ENCODE assay signal across 18 cellular contexts in the genomic region with DNA sequence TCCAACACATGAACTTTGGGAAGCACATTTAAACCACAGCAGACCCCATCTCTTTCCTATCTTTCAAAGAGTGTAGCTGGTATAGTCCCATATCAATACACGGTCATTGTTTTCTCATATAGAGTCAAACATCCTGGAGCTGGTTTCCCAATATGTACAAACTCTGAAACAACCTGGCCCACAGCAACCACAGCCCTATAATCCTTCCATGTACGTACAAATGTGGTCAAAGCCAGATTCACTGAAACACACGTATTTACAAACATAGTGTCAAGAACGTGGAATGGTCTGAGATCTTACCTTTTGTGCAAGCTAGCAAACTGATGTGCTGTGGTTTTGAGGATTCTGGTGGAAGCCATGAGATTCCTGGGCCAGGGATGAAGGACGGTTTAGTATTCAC.
DNase-seq lines count a peak whose midpoint lies in the region; ATAC-seq and TF ChIP-seq lines count a peak whose summit lies in the region.
"Had no signal": no experiment of that assay in that cellular context is flagged by ENCODE, and none has a peak within 500 bp of the region (broad histone marks: within the 10 kb centered on the region; RNA-seq: fewer than 3 reads in every experiment).

No MANE protein-coding gene starts in this region.

- H2BK5ac ChIP-seq in IMR-90 (ENCODE audit: low read depth, low read length, poor library complexity, severe bottlenecking): no peak overlapping the region

- TF ChIP-seq EP300 in suprapubic skin (IDR thresholded peaks at IDR 0.05): no peak

- no peak overlapping the region for H3K4me2 ChIP-seq in IMR-90 (ENCODE audit: low read depth, low read length)
- H3K4me2 ChIP-seq: BLaER1, GM23338 had no signal

- H3K27ac ChIP-seq in IMR-90 (ENCODE audit: insufficient read depth, low read length): no peak overlapping the region
- H3K27ac ChIP-seq in CD8-positive, alpha-beta T cell (ENCODE audit: low read depth, low read length): no peak overlapping the region
- H3K27ac ChIP-seq in suprapubic skin: no peak overlapping the region
- H3K27ac ChIP-seq: BLaER1, C4-2B had no signal

- H2BK120ac ChIP-seq in IMR-90 (ENCODE audit: low read depth, low read length): no peak overlapping the region

- no peaks in the 10 kb centered on the region for H4K20me1 ChIP-seq in IMR-90 (ENCODE audit: insufficient read depth, low read length)
- H4K20me1 ChIP-seq: BLaER1 had no signal

- H2AFZ ChIP-seq in IMR-90 (replicated peaks; ENCODE audit: low read length, poor library complexity): no peak overlapping the region
- H2AFZ ChIP-seq: GM23338 had no signal

- H3K36me3 ChIP-seq in IMR-90 (ENCODE audit: control insufficient read depth, insufficient read depth, low read length): no peaks in the 10 kb centered on the region
- no peaks in the 10 kb centered on the region for H3K36me3 ChIP-seq in CD8-positive, alpha-beta T cell (ENCODE audit: insufficient read depth, low read length)
- H3K36me3 ChIP-seq in suprapubic skin: no peaks in the 10 kb centered on the region
- H3K36me3 ChIP-seq: BLaER1, HAP-1 had no signal

- intact Hi-C loops in IMR-90 (cut with micrococcal nuclease): no loop called here
- intact Hi-C loops in CD8-positive, alpha-beta T cell (cut with DNase I, micrococcal nuclease): no loop called here

- no peak overlapping the region for H2BK20ac ChIP-seq in IMR-90 (ENCODE audit: low read depth, low read length)

- H3K36me3 Mint-ChIP-seq in nephron (ENCODE audit: low read depth): no peaks in the 10 kb centered on the region
- no peaks in the 10 kb centered on the region for H3K36me3 Mint-ChIP-seq in CD8-positive, alpha-beta T cell
- H3K36me3 Mint-ChIP-seq: CD4-positive, CD25-positive, alpha-beta regulatory T cell; CD8-positive, alpha-beta memory T cell had no signal

- no peak overlapping the region for H4K8ac ChIP-seq in IMR-90 (ENCODE audit: low read depth in 2 of 2, low read length in 2 of 2)

- H3K9me3 ChIP-seq in IMR-90 (ENCODE audit: control insufficient read depth, insufficient read depth, low read length): no peaks in the 10 kb centered on the region
- H3K9me3 ChIP-seq in CD8-positive, alpha-beta T cell (ENCODE audit: low read length): no peaks in the 10 kb centered on the region
- H3K9me3 ChIP-seq in suprapubic skin: no peaks in the 10 kb centered on the region
- H3K9me3 ChIP-seq: BLaER1, HAP-1 had no signal

- H3K4me3 Mint-ChIP-seq in nephron: no peak overlapping the region
- no peak overlapping the region for H3K4me3 Mint-ChIP-seq in CD8-positive, alpha-beta T cell
- H3K4me3 Mint-ChIP-seq: B cell; CD4-positive, CD25-positive, alpha-beta regulatory T cell; CD8-positive, alpha-beta memory T cell; GM23338; HFFc6 had no signal

- H3K23ac ChIP-seq in IMR-90 (ENCODE audit: low read depth, low read length): no peak overlapping the region

- dilution Hi-C loops in IMR-90 (cut with HindIII; ENCODE audit: low sequenced_read_pairs, unreplicated experiment): no loop called here

- H3K14ac ChIP-seq in IMR-90 (replicated peaks; ENCODE audit: low read depth, low read length): no peak overlapping the region

- H3K56ac ChIP-seq in IMR-90 (ENCODE audit: extremely low read depth, insufficient read depth, low read length): no peak overlapping the region

- H4K5ac ChIP-seq in IMR-90 (ENCODE audit: low read depth, low read length): no peak overlapping the region

- TF ChIP-seq RAD21 in IMR-90 (IDR thresholded peaks at IDR 0.05; ENCODE audit: low read length): no peak

- no peak overlapping the region for H2AK9ac ChIP-seq in IMR-90 (replicated peaks; ENCODE audit: low read depth, low read length, poor library complexity)

- H3K4me1 Mint-ChIP-seq in nephron: peaks cover 53% of the 10 kb centered on the region
- H3K4me1 Mint-ChIP-seq in CD8-positive, alpha-beta T cell (ENCODE audit: low read depth): no peaks in the 10 kb centered on the region
- H3K4me1 Mint-ChIP-seq: CD8-positive, alpha-beta memory T cell had no signal

- no peaks in the 10 kb centered on the region for H3K79me1 ChIP-seq in IMR-90 (ENCODE audit: low read depth in 1 of 2, low read length in 2 of 2)

- H3K27me3 Mint-ChIP-seq in nephron (ENCODE audit: low read depth): peaks cover 13% of the 10 kb centered on the region
- no peaks in the 10 kb centered on the region for H3K27me3 Mint-ChIP-seq in CD8-positive, alpha-beta T cell (ENCODE audit: low read depth)

- H3K9ac ChIP-seq in IMR-90 (ENCODE audit: low read depth, low read length): no peak overlapping the region
- H3K9ac ChIP-seq: BLaER1 had no signal

- H3K9me1 ChIP-seq in IMR-90 (ENCODE audit: insufficient read depth, low read length): no peaks in the 10 kb centered on the region; the same call in 1 of the 2 replicates

- H3K9me3 Mint-ChIP-seq in nephron: no peaks in the 10 kb centered on the region
- no peaks in the 10 kb centered on the region for H3K9me3 Mint-ChIP-seq in CD8-positive, alpha-beta T cell
- H3K9me3 Mint-ChIP-seq: CD4-positive, CD25-positive, alpha-beta regulatory T cell; CD8-positive, alpha-beta memory T cell; GM23338; HFFc6 had no signal

- in situ Hi-C loops in IMR-90 (cut with MboI; ENCODE audit: low sequenced_read_pairs): no loop called here

- no peak overlapping the region for H4K91ac ChIP-seq in IMR-90 (ENCODE audit: insufficient read depth, low read depth, low read length)

- CTCF ChIA-PET in IMR-90 (lab: Yijun Ruan, JAX): no interaction called here
- CTCF ChIA-PET in CD8-positive, alpha-beta T cell (lab: Charles Lee): no interaction called here

- BruUV-seq in IMR-90 (replicated peaks; lab: Mats Ljungman, UMichigan): no TSS peak

- H3K4me1 ChIP-seq in IMR-90 (ENCODE audit: control insufficient read depth, insufficient read depth, low read length): peaks cover 5% of the 10 kb centered on the region
- H3K4me1 ChIP-seq in CD8-positive, alpha-beta T cell (ENCODE audit: insufficient read depth, low read length): no peaks in the 10 kb centered on the region
- H3K4me1 ChIP-seq in suprapubic skin: peaks cover 7% of the 10 kb centered on the region

- peak; percentile 38 for DNase-seq in H4 (ENCODE audit: low spot score)
- no peak for DNase-seq in IMR-90
- DNase-seq in fibroblast of villous mesenchyme (ENCODE audit: low read depth): peak; percentile 51
- no peak for DNase-seq in CD8-positive, alpha-beta T cell
- DNase-seq in suprapubic skin (ENCODE audit: low spot score in 2 of 2): no peak
- DNase-seq: CD4-positive, CD25-positive, alpha-beta regulatory T cell; CD8-positive, alpha-beta memory T cell; DMS 273 treated with DMSO at 0.1 percent for 48 hours; DMS53; DMS79 treated with DMSO at 0.1 percent for 48 hours; GF-D8; HFFc6 had no signal

- no peak for TF ChIP-seq POLR2A in IMR-90 (IDR thresholded peaks at IDR 0.05; ENCODE audit: low read depth, low read length)
- TF ChIP-seq POLR2A in suprapubic skin (IDR thresholded peaks at IDR 0.05): no peak

- no peak overlapping the region for H3K18ac ChIP-seq in IMR-90 (ENCODE audit: low read depth, low read length)

- H3K27me3 ChIP-seq in IMR-90 (ENCODE audit: control insufficient read depth, insufficient read depth, low read length): 0 out of 2 replicates have a peak, but pooled peaks cover 2% of the 10 kb centered on the region
- H3K27me3 ChIP-seq in CD8-positive, alpha-beta T cell (ENCODE audit: insufficient read depth, low read length): no peaks in the 10 kb centered on the region
- H3K27me3 ChIP-seq in suprapubic skin: no peaks in the 10 kb centered on the region
- H3K27me3 ChIP-seq: BLaER1 had no signal

- no peak overlapping the region for H3K4me3 ChIP-seq in IMR-90 (ENCODE audit: insufficient read depth, low read depth, low read length)
- H3K4me3 ChIP-seq in fibroblast of villous mesenchyme (ENCODE audit: low read depth, low read length): no peak overlapping the region
- no peak overlapping the region for H3K4me3 ChIP-seq in CD8-positive, alpha-beta T cell (ENCODE audit: low read depth, low read length)
- no peak overlapping the region for H3K4me3 ChIP-seq in suprapubic skin
- H3K4me3 ChIP-seq: BLaER1, GM23338, HAP-1 had no signal

- POLR2A ChIA-PET in IMR-90 (lab: Charles Lee; ENCODE audit: unreplicated experiment): no interaction called here
- POLR2A ChIA-PET in CD8-positive, alpha-beta T cell (lab: Charles Lee): no interaction called here

- peak overlapping the region; percentile 4; the same call in 1 of the 2 replicates for H2AK5ac ChIP-seq in IMR-90 (ENCODE audit: low read depth, low read length)

- no peak overlapping the region for H3K4ac ChIP-seq in IMR-90 (ENCODE audit: low read depth, low read length)

- H3K27ac Mint-ChIP-seq in nephron: peak overlapping the region; percentile 9 to 71 (median 14)
- H3K27ac Mint-ChIP-seq in CD8-positive, alpha-beta T cell: no peak overlapping the region
- H3K27ac Mint-ChIP-seq: B cell; CD8-positive, alpha-beta memory T cell; GM23338; HFFc6 had no signal

- TF ChIP-seq CTCF in IMR-90 (conservative IDR thresholded peaks at IDR 0.05; ENCODE audit: low read depth, low read length): no peak
- no peak for TF ChIP-seq CTCF in fibroblast of villous mesenchyme (IDR thresholded peaks at IDR 0.05; ENCODE audit: insufficient read depth, low read depth, low read length)
- TF ChIP-seq CTCF in nephron (IDR thresholded peaks at IDR 0.05; ENCODE audit: unreplicated experiment in 3 of 3): no peak
- no peak for TF ChIP-seq CTCF in CD8-positive, alpha-beta T cell (IDR thresholded peaks at IDR 0.05)
- no peak for TF ChIP-seq CTCF in suprapubic skin (IDR thresholded peaks at IDR 0.05)

- 100% methylated on average over 1 of the region's 5 CpGs; no CpG with 5 or more reads in 1 of the 2 experiments for WGBS in IMR-90 (ENCODE audit: extremely low coverage in 2 of 2, insufficient read length in 1 of 2), 2 experiments
- WGBS in suprapubic skin: 71% methylated on average over 5 of the region's 5 CpGs

- no peak for ATAC-seq in IMR-90 (ENCODE audit: low read depth)
- ATAC-seq in CD8-positive, alpha-beta T cell: no peak
- ATAC-seq: GM23338 had no signal

- no peak overlapping the region for H2BK15ac ChIP-seq in IMR-90 (ENCODE audit: low read depth, low read length)

TF ChIP-seq in IMR-90, 13 proteins besides CTCF, POLR2A, EP300 and RAD21:
- TF ChIP-seq CEBPB (IDR thresholded peaks at IDR 0.05; ENCODE audit: low read depth, low read length): no peak
- TF ChIP-seq RFX5 (IDR thresholded peaks at IDR 0.05; ENCODE audit: low read depth, low read length): no peak
- TF ChIP-seq MAZ (IDR thresholded peaks at IDR 0.05; ENCODE audit: borderline replicate concordance, low read depth, low read length): no peak

Comparison
In these comparisons a context has a peak if more than half of its experiments do, and no peak if none do; other contexts are left out.
1. DNase-seq: peak in H4 (single experiment) and fibroblast of villous mesenchyme (single experiment); none in IMR-90 (single experiment), CD8-positive, alpha-beta T cell (0 of 7) and suprapubic skin (0 of 2).